In the genomic region with DNA sequence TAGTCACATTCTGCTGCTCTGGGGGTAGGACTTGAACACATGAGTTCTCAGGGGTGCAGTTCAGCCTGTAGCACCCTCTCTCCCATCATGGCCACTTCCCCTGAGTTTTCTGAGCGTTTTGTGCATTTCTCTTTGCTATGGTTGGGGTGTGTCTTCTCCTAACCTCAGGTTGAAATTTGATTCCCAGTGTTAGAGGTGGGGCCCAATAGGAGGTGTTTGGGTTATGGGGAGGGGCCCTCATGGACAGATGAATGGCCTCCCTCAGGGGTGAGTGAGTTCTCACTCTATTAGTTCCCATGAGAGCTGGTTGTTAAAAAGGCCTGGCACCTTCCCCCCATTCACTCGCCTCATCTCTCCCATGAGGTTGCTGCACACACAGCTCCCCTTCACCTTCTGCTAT, we compare ENCODE assay signal across 21 cellular contexts.
DNase-seq lines count a peak whose midpoint lies in the region; ATAC-seq, FAIRE-seq and TF ChIP-seq lines count a peak whose summit lies in the region.
"Had no signal": no experiment of that assay in that cellular context is flagged by ENCODE, and none has a peak within 500 bp of the region (broad histone marks: within the 10 kb centered on the region; RNA-seq: fewer than 3 reads in every experiment).

No MANE protein-coding gene starts in this region.

- 80 to 88% (median 82%) methylated on average over 2 of the region's 2 CpGs for WGBS in heart left ventricle, 4 donors

- H3K36me3 ChIP-seq in heart left ventricle (no peaks in the 10 kb centered on the region), RWPE2 (ENCODE audit: low read depth) (no peaks in the 10 kb centered on the region), endothelial cell of umbilical vein (ENCODE audit: control insufficient read depth in 2 of 2, extremely low read depth in 1 of 2, insufficient read depth in 2 of 2, low read length in 2 of 2) (no peaks in the 10 kb centered on the region), thoracic aorta (no peaks in the 10 kb centered on the region)
- H3K36me3 ChIP-seq: Peyer's patch, upper lobe of right lung had no signal

- no peaks in the 10 kb centered on the region for H3K79me2 ChIP-seq in endothelial cell of umbilical vein (ENCODE audit: control insufficient read depth, insufficient read depth, low read length)

- peaks cover 0 to 17% (median 0%) of the 10 kb centered on the region in 9 donors for H3K27me3 ChIP-seq in heart left ventricle
- no peaks in the 10 kb centered on the region for H3K27me3 ChIP-seq in RWPE2 (ENCODE audit: insufficient read depth, poor library complexity, severe bottlenecking)
- no peaks in the 10 kb centered on the region for H3K27me3 ChIP-seq in endothelial cell of umbilical vein (ENCODE audit: control insufficient read depth in 2 of 2, insufficient read depth in 2 of 2, low read length in 2 of 2)
- H3K27me3 ChIP-seq in thoracic aorta (replicated peaks; ENCODE audit: insufficient read depth) = no peaks in the 10 kb centered on the region
- H3K27me3 ChIP-seq: Peyer's patch had no signal

- no peak for DNase-seq in heart left ventricle
- DNase-seq in Right ventricle myocardium inferior (ENCODE audit: missing footprints) = no peak
- DNase-seq in RWPE2 (ENCODE audit: low spot score) = no peak
- no peak for DNase-seq in endothelial cell of umbilical vein (ENCODE audit: low read depth, low spot score)
- DNase-seq in thoracic aorta (ENCODE audit: low spot score) = no peak
- DNase-seq in T-helper 2 cell = no peak
- DNase-seq in NCI-H2029 (lab: John Stamatoyannopoulos, UW) = no peak
- no peak for DNase-seq in activated naive CD4-positive, alpha-beta T cell treated with Interleukin-2 at 50 U/mL for 16 hours
- DNase-seq: 8988T; activated CD4-positive, alpha-beta T cell treated with anti-CD3 and anti-CD28 coated beads, Interleukin-2, amount 50 U/mL, for 1 hour; activated effector memory CD4-positive, alpha-beta T cell treated with Interleukin-2 at 50 U/mL for 16 hours; activated naive CD8-positive, alpha-beta T cell treated with anti-CD3 and anti-CD28 coated beads for 36 hours; activated T-cell treated with anti-CD3 and anti-CD28 coated beads, Interleukin-2, amount 50 U/mL, for 1 hour; Caco-2; GDM1; NCI-H446; NCI-H774; Peyer's patch; stimulated activated naive B cell treated with anti-CD40 and anti-IgM and Interleukin-4, amounts not matched to agents 10 μg/mL and 1 μg/mL and 100 μg/mL, for 72 hours; upper lobe of right lung had no signal

- H3K4me1 ChIP-seq in heart left ventricle (peaks cover 0 to 30% (median 0%) of the 10 kb centered on the region in 12 donors), RWPE2 (ENCODE audit: insufficient read depth, poor library complexity, severe bottlenecking) (peaks cover 11% of the 10 kb centered on the region), endothelial cell of umbilical vein (ENCODE audit: control insufficient read depth, extremely low read depth, insufficient read depth, low read length) (peaks cover 42% of the 10 kb centered on the region), thoracic aorta (ENCODE audit: control insufficient read depth in 1 of 2, low read depth in 2 of 2) (peaks cover 35 to 67% of the 10 kb centered on the region in 2 donors)
- H3K4me1 ChIP-seq: Caco-2, Peyer's patch had no signal

- no peaks in the 10 kb centered on the region for H3K9me1 ChIP-seq in endothelial cell of umbilical vein (replicated peaks; ENCODE audit: control insufficient read depth, extremely low read depth, insufficient read depth, low read length)

- FAIRE-seq in endothelial cell of umbilical vein (lab: Jason Lieb, UNC) = no peak

- no TSS peak for BruUV-seq in endothelial cell of umbilical vein (replicated peaks; lab: Mats Ljungman, UMichigan)

- TF ChIP-seq POLR2A in heart left ventricle (IDR thresholded peaks at IDR 0.05) (no peak), endothelial cell of umbilical vein (IDR thresholded peaks at IDR 0.05; ENCODE audit: low read depth, low read length) (no peak)

- dilution Hi-C loops in endothelial cell of umbilical vein (cut with MboI; ENCODE audit: extremely low pct_ligation_motif_present, low sequenced_read_pairs) = no loop called here

- H3K9ac ChIP-seq in endothelial cell of umbilical vein (replicated peaks; ENCODE audit: extremely low read depth, insufficient read depth, low read length) = peak overlapping the region; percentile 25

- TF ChIP-seq CTCF in heart left ventricle (IDR thresholded peaks at IDR 0.05) (no peak), RWPE2 (IDR thresholded peaks at IDR 0.05; ENCODE audit: poor library complexity, severe bottlenecking) (no peak), endothelial cell of umbilical vein (IDR thresholded peaks at IDR 0.05; ENCODE audit: extremely low read depth in 1 of 2, insufficient read depth in 1 of 2, low read depth in 1 of 2, low read length in 2 of 2) (no peak), thoracic aorta (IDR thresholded peaks at IDR 0.05) (no peak)

- intact Hi-C loops in heart left ventricle (cut with DNase I) (no loop called here), Right ventricle myocardium inferior (cut with DNase I) (no loop called here), endothelial cell of umbilical vein (cut with micrococcal nuclease) (no loop called here)

- H2AFZ ChIP-seq in endothelial cell of umbilical vein (ENCODE audit: low read depth, low read length) = no peak overlapping the region

- H3K27ac ChIP-seq in heart left ventricle = peak overlapping the region in 10 of 12 donors; percentile 21 to 86 (median 72)
- H3K27ac ChIP-seq in RWPE2 (ENCODE audit: poor library complexity, severe bottlenecking) = peak overlapping the region; percentile 45
- peak overlapping the region; percentile 99 for H3K27ac ChIP-seq in endothelial cell of umbilical vein (ENCODE audit: insufficient read depth, low read depth, low read length)
- peak overlapping the region; percentile 96 for H3K27ac ChIP-seq in thoracic aorta
- H3K27ac ChIP-seq: Peyer's patch, upper lobe of right lung had no signal

- H3K4me3 ChIP-seq in heart left ventricle (no peak overlapping the region), RWPE2 (ENCODE audit: severe bottlenecking) (no peak overlapping the region), endothelial cell of umbilical vein (replicated peaks in 1 of 3; ENCODE audit: insufficient read depth in 1 of 3, low read depth in 1 of 3, low read length in 3 of 3) (no peak overlapping the region), thoracic aorta (no peak overlapping the region)
- H3K4me3 ChIP-seq: Peyer's patch, upper lobe of right lung had no signal

- CTCF ChIA-PET in endothelial cell of umbilical vein (lab: Charles Lee) = interaction anchor here (0.9 to 2.7 kb wide), 11 partner anchors 10 to 384 kb away, joined by 3 to 20 read pairs (median 7); no protein-coding TSS in a partner anchor

- no peak overlapping the region for H3K4me2 ChIP-seq in endothelial cell of umbilical vein (ENCODE audit: insufficient read depth, low read length)

- H3K9me3 ChIP-seq in heart left ventricle = peaks cover 0 to 6% (median 0%) of the 10 kb centered on the region in 12 donors
- no peaks in the 10 kb centered on the region for H3K9me3 ChIP-seq in RWPE2 (ENCODE audit: severe bottlenecking)
- no peaks in the 10 kb centered on the region for H3K9me3 ChIP-seq in endothelial cell of umbilical vein (replicated peaks; ENCODE audit: control insufficient read depth, insufficient read depth, low read length)
- no peaks in the 10 kb centered on the region for H3K9me3 ChIP-seq in thoracic aorta
- H3K9me3 ChIP-seq: Peyer's patch, upper lobe of right lung had no signal

- POLR2A ChIA-PET in endothelial cell of umbilical vein (lab: Charles Lee) = interaction anchor here (2.3 kb wide), 1 partner anchor 15 kb away, joined by 10 read pairs; no protein-coding TSS in a partner anchor

- ATAC-seq in heart left ventricle (no peak), Right ventricle myocardium inferior (no peak), RWPE2 (ENCODE audit: low read depth) (peak; percentile 44; the same call in 1 of the 3 replicates), thoracic aorta (ENCODE audit: insufficient number of reproducible peaks, low FRiP score, low read depth) (no peak)
- ATAC-seq: stimulated activated naive B cell treated with anti-CD40 and anti-IgM and Interleukin-4, amounts not matched to agents 10 μg/mL and 1 μg/mL and 100 μg/mL, for 72 hours; upper lobe of right lung; WTC11 had no signal

- no peaks in the 10 kb centered on the region for H4K20me1 ChIP-seq in endothelial cell of umbilical vein (replicated peaks; ENCODE audit: control insufficient read depth, extremely low read depth, insufficient read depth, low read length)

TF ChIP-seq in endothelial cell of umbilical vein, 7 proteins besides CTCF, POLR2A, EP300 and RAD21:
- TF ChIP-seq POLR2AphosphoS5 (IDR thresholded peaks at IDR 0.05; ENCODE audit: insufficient read depth, low read depth, low read length) (no peak), EZH2 (IDR thresholded peaks at IDR 0.05; ENCODE audit: borderline replicate concordance, low read depth, low read length, severe bottlenecking) (no peak), JUN (IDR thresholded peaks at IDR 0.05; ENCODE audit: borderline replicate concordance, insufficient read depth, insufficient read length, low read depth) (no peak), GATA2 (IDR thresholded peaks at IDR 0.05; ENCODE audit: insufficient read depth, insufficient read length, low read depth, low read length) (no peak), MYC (IDR thresholded peaks at IDR 0.05; ENCODE audit: low read depth, low read length) (no peak), FOS (IDR thresholded peaks at IDR 0.05; ENCODE audit: borderline replicate concordance, insufficient read depth, low read length) (no peak)
- TF ChIP-seq, protein P1, sequence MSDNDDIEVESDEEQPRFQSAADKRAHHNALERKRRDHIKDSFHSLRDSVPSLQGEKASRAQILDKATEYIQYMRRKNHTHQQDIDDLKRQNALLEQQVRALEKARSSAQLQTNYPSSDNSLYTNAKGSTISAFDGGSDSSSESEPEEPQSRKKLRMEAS (IDR thresholded peaks at IDR 0.05; ENCODE audit: insufficient read depth, insufficient read length) = no peak
TF ChIP-seq in endothelial cell of umbilical vein: peak in this region for 0.

Comparison
In these comparisons a context has a peak if more than half of its experiments do, and no peak if none do; other contexts are left out.
1. H3K27ac ChIP-seq: peak in every context shown above with its lines; median percentile 99 in endothelial cell of umbilical vein; 96 in thoracic aorta; 72 in heart left ventricle; 45 in RWPE2.